Comparison of ENCODE assay signal across 8 cellular contexts in the genomic region with DNA sequence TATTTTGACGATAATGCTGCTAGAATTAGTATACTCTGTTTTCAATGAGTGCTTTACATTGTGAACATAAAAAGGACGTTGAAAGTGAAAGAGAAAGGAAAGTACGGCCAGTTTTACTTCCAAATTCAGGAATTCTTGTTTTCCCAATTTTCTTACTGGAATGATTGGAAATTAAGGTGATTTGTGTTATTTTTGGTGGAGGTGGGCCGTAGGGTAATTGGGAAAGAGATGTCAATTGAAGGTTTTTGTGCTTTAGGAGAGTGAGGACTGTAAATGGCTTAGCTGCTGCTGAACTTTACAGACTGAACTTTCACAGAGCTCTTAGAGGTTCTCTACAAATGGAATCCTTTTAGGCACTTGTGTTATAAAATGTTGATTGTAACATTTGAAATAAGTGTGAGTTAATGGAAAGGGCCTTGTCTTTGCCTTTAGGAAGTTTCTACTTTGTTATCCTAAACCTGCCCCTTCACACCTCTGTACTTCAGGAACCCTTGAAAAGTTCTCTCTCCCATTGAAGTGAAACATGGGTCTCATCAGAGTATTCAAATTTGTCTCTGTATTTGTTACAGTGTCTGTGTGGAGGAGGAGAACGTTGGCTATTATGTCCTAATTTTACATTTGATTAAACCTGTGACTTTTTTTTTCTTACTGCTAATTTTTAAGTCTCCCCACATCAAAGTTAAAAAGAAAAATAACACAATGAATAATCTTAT.
DNase-seq lines count a peak whose midpoint lies in the region; ATAC-seq and TF ChIP-seq lines count a peak whose summit lies in the region.

No MANE protein-coding gene starts in this region.

- no peak for ATAC-seq in GM19467 (IDR thresholded peaks at IDR 0.05; ENCODE audit: unreplicated experiment)
- no peak for ATAC-seq in HG02588 (IDR thresholded peaks at IDR 0.05; ENCODE audit: unreplicated experiment)

- H3K4me3 ChIP-seq in GM12865 (ENCODE audit: low read depth, low read length) = peak overlapping the region; percentile 59
- H3K4me3 ChIP-seq in Peyer's patch = peak overlapping the region; percentile 26 to 56 (median 36)
- H3K4me3 ChIP-seq in epithelial cell of proximal tubule (ENCODE audit: low read depth, low read length) = peak overlapping the region; percentile 58
- H3K4me3 ChIP-seq in rectal smooth muscle tissue (ENCODE audit: low read length) = peak overlapping the region; percentile 69

- H3K4me1 ChIP-seq in Peyer's patch (peaks cover 0 to 15% (median 7%) of the 10 kb centered on the region in 4 donors), rectal smooth muscle tissue (ENCODE audit: control insufficient read depth, insufficient read depth, low read length) (peaks cover 16% of the 10 kb centered on the region)

- H3K9ac ChIP-seq in rectal smooth muscle tissue (ENCODE audit: low read length) = peak overlapping the region; percentile 4

- H3K36me3 ChIP-seq in Peyer's patch (no peaks in the 10 kb centered on the region), rectal smooth muscle tissue (ENCODE audit: control insufficient read depth, insufficient read depth, low read length) (no peaks in the 10 kb centered on the region)

- TF ChIP-seq CTCF in GM12865 (IDR thresholded peaks at IDR 0.05; ENCODE audit: insufficient read depth, low read depth, low read length, missing control alignments) = no peak
- TF ChIP-seq CTCF in Peyer's patch (IDR thresholded peaks at IDR 0.05) = no peak
- no peak for TF ChIP-seq CTCF in epithelial cell of proximal tubule (conservative IDR thresholded peaks at IDR 0.05; ENCODE audit: low read depth, low read length)

- DNase-seq in GM12865 (ENCODE audit: low read depth) (no peak), Peyer's patch (no peak), epithelial cell of proximal tubule (ENCODE audit: low read depth) (no peak), COLO829 (ENCODE audit: low spot score) (no peak), NCI-H128 (lab: John Stamatoyannopoulos, UW; ENCODE audit: unreplicated experiment) (no peak)

- H3K27me3 ChIP-seq in Peyer's patch (no peaks in the 10 kb centered on the region), rectal smooth muscle tissue (ENCODE audit: control insufficient read depth, insufficient read depth, low read length) (no peaks in the 10 kb centered on the region)

- no peaks in the 10 kb centered on the region for H3K9me3 ChIP-seq in Peyer's patch

- H3K27ac ChIP-seq in Peyer's patch (peak overlapping the region; percentile 39 to 61 (median 46)), rectal smooth muscle tissue (ENCODE audit: low read depth, low read length) (peak overlapping the region; percentile 49)

- TF ChIP-seq POLR2A in Peyer's patch (IDR thresholded peaks at IDR 0.05) = no peak
